19 cellular contexts compared by ENCODE assay signal in the genomic region with DNA sequence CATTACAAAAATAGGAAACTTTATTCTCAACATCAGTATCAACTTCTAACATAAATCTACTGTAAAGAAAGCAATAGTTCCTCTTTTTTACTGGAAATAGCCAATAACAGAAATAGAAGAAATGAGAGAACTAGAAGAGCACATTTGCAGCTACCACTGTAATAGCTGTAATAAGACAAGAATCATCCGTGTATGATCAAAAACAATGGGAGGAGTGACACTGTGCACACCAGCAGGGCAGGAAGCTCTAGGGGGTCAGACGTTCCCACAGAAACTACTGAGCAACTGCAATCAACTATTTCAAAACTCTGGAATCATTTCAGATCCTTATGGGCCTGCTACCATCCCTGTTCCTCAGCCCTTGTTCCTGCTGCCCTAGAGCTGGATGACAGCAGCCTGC. TPM values are rescaled to one million over a fixed set of nuclear protein-coding genes. Genes with fewer than 3 reads are reported as not detected.
DNase-seq lines count a peak whose midpoint lies in the region; ATAC-seq and TF ChIP-seq lines count a peak whose summit lies in the region.
"Had no signal": no experiment of that assay in that cellular context is flagged by ENCODE, and none has a peak within 500 bp of the region (broad histone marks: within the 10 kb centered on the region; RNA-seq: fewer than 3 reads in every experiment).

No MANE protein-coding gene starts in this region.

- no peaks in the 10 kb centered on the region for H3K27me3 Mint-ChIP-seq in natural killer cell treated with Interleukin-12 subunit alpha and Interleukin-12 subunit beta and Interleukin-15 and Interleukin-18, amount 100 ng/mL, for 72 hours
- H3K27me3 Mint-ChIP-seq: activated B cell treated with CpG ODN at 0.5 μM for 24 hours; B cell; stimulated activated memory B cell treated with anti-CD40 and anti-IgM and Interleukin-4, amounts not matched to agents 10 μg/mL and 1 μg/mL and 100 μg/mL, for 72 hours had no signal

- no peaks in the 10 kb centered on the region for H3K9me3 Mint-ChIP-seq in natural killer cell treated with Interleukin-12 subunit alpha and Interleukin-12 subunit beta and Interleukin-15 and Interleukin-18, amount 100 ng/mL, for 72 hours
- H3K9me3 Mint-ChIP-seq: activated B cell treated with CpG ODN at 0.5 μM for 24 hours; stimulated activated memory B cell treated with anti-CD40 and anti-IgM and Interleukin-4, amounts not matched to agents 10 μg/mL and 1 μg/mL and 100 μg/mL, for 72 hours had no signal

- H3K4me1 ChIP-seq in BLaER1 treated with 17β-estradiol and CSF1 and Interleukin-3, amounts not matched to agents 10 nM and 100 nM = peaks cover 29 to 70% (median 61%) of the 10 kb centered on the region in 10 experiments
- H3K4me1 ChIP-seq in HUES48 (ENCODE audit: control insufficient read depth, insufficient read depth, low read length) (peaks cover 39% of the 10 kb centered on the region), hepatocyte (ENCODE audit: insufficient read depth) (peaks cover 43% of the 10 kb centered on the region)

- ATAC-seq in GM18519 (IDR thresholded peaks at IDR 0.05; ENCODE audit: low FRiP score, unreplicated experiment) = no peak
- no peak for ATAC-seq in GM18873 (IDR thresholded peaks at IDR 0.05; ENCODE audit: low FRiP score, unreplicated experiment)
- no peak for ATAC-seq in natural killer cell treated with Interleukin-12 subunit alpha and Interleukin-12 subunit beta and Interleukin-15 and Interleukin-18, amount 100 ng/mL, for 72 hours
- ATAC-seq: activated CD8-positive, alpha-beta memory T cell treated with anti-CD3 and anti-CD28 coated beads, Interleukin-2, amount 10 ng/mL, durations not matched to agents 7 days and 5 days; stimulated activated memory B cell treated with anti-CD40 and anti-IgM and Interleukin-4, amounts not matched to agents 10 μg/mL and 1 μg/mL and 100 μg/mL, for 72 hours had no signal

- H3K36me3 Mint-ChIP-seq in natural killer cell treated with Interleukin-12 subunit alpha and Interleukin-12 subunit beta and Interleukin-15 and Interleukin-18, amount 100 ng/mL, for 72 hours = no peaks in the 10 kb centered on the region
- H3K36me3 Mint-ChIP-seq: activated CD8-positive, alpha-beta memory T cell treated with anti-CD3 and anti-CD28 coated beads, Interleukin-2, amount 10 ng/mL, durations not matched to agents 7 days and 5 days; stimulated activated memory B cell treated with anti-CD40 and anti-IgM and Interleukin-4, amounts not matched to agents 10 μg/mL and 1 μg/mL and 100 μg/mL, for 72 hours had no signal

- no peaks in the 10 kb centered on the region for H3K36me3 ChIP-seq in BLaER1 treated with 17β-estradiol and CSF1 and Interleukin-3, amounts not matched to agents 10 nM and 100 nM
- H3K36me3 ChIP-seq in HUES48 (ENCODE audit: control insufficient read depth, insufficient read depth, low read length) (no peaks in the 10 kb centered on the region), hepatocyte (replicated peaks; ENCODE audit: insufficient read depth, low read depth) (no peaks in the 10 kb centered on the region)

- H3K4me1 Mint-ChIP-seq in natural killer cell treated with Interleukin-12 subunit alpha and Interleukin-12 subunit beta and Interleukin-15 and Interleukin-18, amount 100 ng/mL, for 72 hours (ENCODE audit: low read depth in 2 of 2) = peaks cover 0 to 10% of the 10 kb centered on the region in 2 donors
- H3K4me1 Mint-ChIP-seq: activated CD8-positive, alpha-beta memory T cell treated with anti-CD3 and anti-CD28 coated beads, Interleukin-2, amount 10 ng/mL, durations not matched to agents 7 days and 5 days had no signal

- TF ChIP-seq CTCF in hepatocyte (IDR thresholded peaks at IDR 0.05; ENCODE audit: poor library complexity) = no peak

- H3K27ac Mint-ChIP-seq in natural killer cell treated with Interleukin-12 subunit alpha and Interleukin-12 subunit beta and Interleukin-15 and Interleukin-18, amount 100 ng/mL, for 72 hours = no peak overlapping the region
- H3K27ac Mint-ChIP-seq: activated B cell treated with CpG ODN at 0.5 μM for 24 hours; activated CD8-positive, alpha-beta memory T cell treated with anti-CD3 and anti-CD28 coated beads, Interleukin-2, amount 10 ng/mL, durations not matched to agents 7 days and 5 days; B cell; stimulated activated memory B cell treated with anti-CD40 and anti-IgM and Interleukin-4, amounts not matched to agents 10 μg/mL and 1 μg/mL and 100 μg/mL, for 72 hours had no signal

- no peak overlapping the region for H3K4me3 Mint-ChIP-seq in natural killer cell treated with Interleukin-12 subunit alpha and Interleukin-12 subunit beta and Interleukin-15 and Interleukin-18, amount 100 ng/mL, for 72 hours
- H3K4me3 Mint-ChIP-seq: activated B cell treated with CpG ODN at 0.5 μM for 24 hours; activated CD8-positive, alpha-beta memory T cell treated with anti-CD3 and anti-CD28 coated beads, Interleukin-2, amount 10 ng/mL, durations not matched to agents 7 days and 5 days; B cell; stimulated activated memory B cell treated with anti-CD40 and anti-IgM and Interleukin-4, amounts not matched to agents 10 μg/mL and 1 μg/mL and 100 μg/mL, for 72 hours had no signal

- no peaks in the 10 kb centered on the region for H4K20me1 ChIP-seq in BLaER1 treated with 17β-estradiol and CSF1 and Interleukin-3, amounts not matched to agents 10 nM and 100 nM
- H4K20me1 ChIP-seq in hepatocyte (ENCODE audit: insufficient read depth, poor library complexity, severe bottlenecking) = peaks cover 16% of the 10 kb centered on the region

- no peaks in the 10 kb centered on the region for H3K9me2 ChIP-seq in hepatocyte (replicated peaks; ENCODE audit: insufficient read depth)

- H3K27me3 ChIP-seq in BLaER1 treated with 17β-estradiol and CSF1 and Interleukin-3, amounts not matched to agents 10 nM and 100 nM = no peaks in the 10 kb centered on the region
- H3K27me3 ChIP-seq in HUES48 (ENCODE audit: control insufficient read depth, insufficient read depth, low read length) = no peaks in the 10 kb centered on the region
- no peaks in the 10 kb centered on the region for H3K27me3 ChIP-seq in hepatocyte

- H3K79me2 ChIP-seq in hepatocyte = peaks cover 82% of the 10 kb centered on the region

- peak overlapping the region in 1 of 10 experiments; percentile 15; a peak in 1 of 20 replicates for H3K4me3 ChIP-seq in BLaER1 treated with 17β-estradiol and CSF1 and Interleukin-3, amounts not matched to agents 10 nM and 100 nM
- H3K4me3 ChIP-seq in HUES48 (ENCODE audit: low read depth, low read length) (no peak overlapping the region), hepatocyte (no peak overlapping the region)
- H3K4me3 ChIP-seq: skin epidermis had no signal

- peak overlapping the region; percentile 26 to 86 (median 63) for H3K4me2 ChIP-seq in BLaER1 treated with 17β-estradiol and CSF1 and Interleukin-3, amounts not matched to agents 10 nM and 100 nM
- peak overlapping the region; percentile 50 for H3K4me2 ChIP-seq in hepatocyte

- peak; percentile 81 for DNase-seq in amniotic epithelial cell (ENCODE audit: low read depth)
- no peak for DNase-seq in hepatocyte (ENCODE audit: low spot score)
- no peak for DNase-seq in NK-92 (lab: John Stamatoyannopoulos, UW; ENCODE audit: unreplicated experiment)
- no peak for DNase-seq in natural killer cell treated with Interleukin-12 subunit alpha and Interleukin-12 subunit beta and Interleukin-15 and Interleukin-18, amount 100 ng/mL, for 72 hours (ENCODE audit: low spot score)
- DNase-seq: activated B cell treated with CpG ODN at 0.5 μM for 24 hours; activated CD8-positive, alpha-beta memory T cell treated with anti-CD3 and anti-CD28 coated beads, Interleukin-2, amount 10 ng/mL, durations not matched to agents 7 days and 5 days; activated gamma-delta T cell treated with Interleukin-2 at 50 U/mL for 16 hours; DMS153; foreskin melanocyte; midbrain; NCI-H226; nucleus accumbens had no signal

- no peak overlapping the region for H2AFZ ChIP-seq in hepatocyte

- H3K27ac ChIP-seq in BLaER1 treated with 17β-estradiol and CSF1 and Interleukin-3, amounts not matched to agents 10 nM and 100 nM = peak overlapping the region in 5 of 11 experiments; percentile 5 to 46 (median 19); a peak in 5 of 22 replicates
- H3K27ac ChIP-seq in HUES48 (ENCODE audit: low read depth, low read length) = peak overlapping the region; percentile 4
- H3K27ac ChIP-seq in hepatocyte = peak overlapping the region; percentile 80

- no peak overlapping the region for H3K9ac ChIP-seq in BLaER1 treated with 17β-estradiol and CSF1 and Interleukin-3, amounts not matched to agents 10 nM and 100 nM
- H3K9ac ChIP-seq in HUES48 (ENCODE audit: low read depth, low read length) = no peak overlapping the region

- WGBS in hepatocyte (ENCODE audit: low lambda C conversion rate, missing lambda C conversion rate) = 40% methylated on average over 2 of the region's 2 CpGs

- no peaks in the 10 kb centered on the region for H3K9me3 ChIP-seq in BLaER1 treated with 17β-estradiol and CSF1 and Interleukin-3, amounts not matched to agents 10 nM and 100 nM (replicated peaks in 1 of 11)
- H3K9me3 ChIP-seq in HUES48 (ENCODE audit: control insufficient read depth, insufficient read depth, low read length) (no peaks in the 10 kb centered on the region), hepatocyte (ENCODE audit: low read depth) (no peaks in the 10 kb centered on the region)

RNA-seq across cellular contexts. Expression of gene NINL, which starts 43.7 kb away (rescaled TPM):
- 23.2 and 27.1 TPM in 2 replicates for total RNA-seq in hepatocyte
- polyA plus RNA-seq in hepatocyte = 24.5 and 31.7 TPM in 2 replicates
- 1 to 10 TPM; 1.4 to 1.6 TPM for total RNA-seq in natural killer cell treated with Interleukin-12 subunit alpha and Interleukin-12 subunit beta and Interleukin-15 and Interleukin-18, amount 100 ng/mL, for 72 hours
